In genomic region chr2:163756588-163756987, GRCh38 we compare ENCODE assay signal across 35 cellular contexts. TPM values are rescaled to one million over a fixed set of nuclear protein-coding genes. Genes with fewer than 3 reads are reported as not detected.
"Had no signal": no experiment of that assay in that cellular context is flagged by ENCODE, and none has a peak within 500 bp of the region (broad histone marks: within the 10 kb centered on the region; RNA-seq: fewer than 3 reads in every experiment).

No MANE protein-coding gene starts in this region.

- H3K27me3 ChIP-seq: adrenal gland, breast epithelium, cardiac muscle cell, dorsolateral prefrontal cortex, foreskin keratinocyte, gastrocnemius medialis, heart left ventricle had no signal

- H3K9me3 ChIP-seq: adrenal gland, breast epithelium, gastrocnemius medialis, heart left ventricle had no signal

- ATAC-seq: activated CD4-positive, alpha-beta T cell treated with anti-CD3 and anti-CD28 coated beads for 36 hours; activated CD8-positive, alpha-beta memory T cell treated with anti-CD3 and anti-CD28 coated beads, Interleukin-2, amount 10 ng/mL, durations not matched to agents 7 days and 5 days; activated CD8-positive, alpha-beta T cell treated with anti-CD3 and anti-CD28 coated beads, Interleukin-2, amount 10 ng/mL, durations not matched to agents 7 days and 5 days; activated naive CD8-positive, alpha-beta T cell treated with anti-CD3 and anti-CD28 coated beads, Interleukin-2, amount 50 U/mL, for 24 hours; esophagus mucosa; foreskin keratinocyte; gastrocnemius medialis; heart left ventricle had no signal

- H3K27ac ChIP-seq: adrenal gland, breast epithelium, cardiac muscle cell, coronary artery, dorsolateral prefrontal cortex, foreskin keratinocyte, gastrocnemius medialis, heart left ventricle had no signal

- H3K4me3 ChIP-seq: adrenal gland, breast epithelium, cardiac muscle cell, coronary artery, dorsolateral prefrontal cortex, gastrocnemius medialis, heart left ventricle had no signal

- DNase-seq: activated CD4-positive, alpha-beta memory T cell treated with anti-CD3 and anti-CD28 coated beads for 36 hours; activated CD4-positive, alpha-beta T cell treated with anti-CD3 and anti-CD28 coated beads for 36 hours; activated CD4-positive, alpha-beta T cell treated with anti-CD3 and anti-CD28 coated beads, Interleukin-2, amount 10 ng/mL, durations not matched to agents 24 days and 14 days; activated CD4-positive, CD25-positive, alpha-beta regulatory T cell; activated CD4-positive, CD25-positive, alpha-beta regulatory T cell treated with anti-CD3 and anti-CD28 coated beads, Interleukin-2, amount 50 U/mL, for 72 hours; activated CD8-positive, alpha-beta memory T cell treated with anti-CD3 and anti-CD28 coated beads, Interleukin-2, amount 10 ng/mL, durations not matched to agents 7 days and 5 days; activated CD8-positive, alpha-beta memory T cell treated with anti-CD3 and anti-CD28 coated beads, Interleukin-2, amount 50 U/mL, for 4 hours; activated CD8-positive, alpha-beta T cell treated with anti-CD3 and anti-CD28 coated beads, Interleukin-2, amount 10 ng/mL, durations not matched to agents 7 days and 5 days; activated effector memory CD4-positive, alpha-beta T cell treated with anti-CD3 and anti-CD28 coated beads, Interleukin-2, amount 50 U/mL, for 16 hours; activated naive CD4-positive, alpha-beta T cell treated with anti-CD3 and anti-CD28 coated beads for 36 hours; activated naive CD8-positive, alpha-beta T cell treated with anti-CD3 and anti-CD28 coated beads for 36 hours; activated naive CD8-positive, alpha-beta T cell treated with anti-CD3 and anti-CD28 coated beads, Interleukin-2, amount 50 U/mL, for 24 hours; activated T-cell treated with anti-CD3 and anti-CD28 coated beads, Interleukin-2, amount 50 U/mL, for 1 hour; activated T-cell treated with anti-CD3 and anti-CD28 coated beads, Interleukin-2, amount 50 U/mL, for 48 hours; adrenal gland; amygdala; aorta; central memory CD4-positive, alpha-beta T cell; cerebellar nuclear complex; dorsolateral prefrontal cortex; effector memory CD4-positive, alpha-beta T cell; endodermal cell; foreskin keratinocyte; gastrocnemius medialis; glutamatergic neuron; heart left ventricle; T-helper 2 cell had no signal

- H3K4me1 ChIP-seq: adrenal gland, breast epithelium, gastrocnemius medialis, heart left ventricle had no signal

- H3K36me3 ChIP-seq: adrenal gland, breast epithelium, cardiac muscle cell, gastrocnemius medialis, heart left ventricle had no signal

RNA-seq across cellular contexts. Expression of gene FIGN, which starts 20.8 kb away (rescaled TPM):
- total RNA-seq: activated CD4-positive, alpha-beta memory T cell treated with anti-CD3 and anti-CD28 coated beads for 36 hours; activated CD4-positive, alpha-beta T cell treated with anti-CD3 and anti-CD28 coated beads for 36 hours; activated CD4-positive, alpha-beta T cell treated with anti-CD3 and anti-CD28 coated beads, Interleukin-2, amount 10 ng/mL, durations not matched to agents 24 days and 14 days; activated CD8-positive, alpha-beta memory T cell treated with anti-CD3 and anti-CD28 coated beads for 36 hours; activated CD8-positive, alpha-beta memory T cell treated with anti-CD3 and anti-CD28 coated beads, Interleukin-2, amount 10 ng/mL, durations not matched to agents 7 days and 5 days; activated CD8-positive, alpha-beta T cell treated with anti-CD3 and anti-CD28 coated beads, Interleukin-2, amount 10 ng/mL, durations not matched to agents 7 days and 5 days; activated naive CD4-positive, alpha-beta T cell treated with anti-CD3 and anti-CD28 coated beads for 36 hours; activated naive CD8-positive, alpha-beta T cell treated with anti-CD3 and anti-CD28 coated beads for 36 hours; activated T-helper 1 cell treated with anti-CD3 and anti-CD28 coated beads, Interleukin-12 subunit alpha, Interleukin-12 subunit beta, Interleukin-2, Interleukin-4 antibody, amounts not matched to agents 30 ng/mL and 10 ng/mL and 1 ng/mL, durations not matched to agents 14 hours and 24 hours and 36 hours; activated T-helper 2 cell treated with anti-CD3 and anti-CD28 coated beads, Interferon-gamma antibody, Interleukin-2, Interleukin-4, amounts not matched to agents 10 μg/mL and 5 μg/mL and 100 μg/mL, durations not matched to agents 14 hours and 24 hours and 36 hours; T-helper 1 cell treated with Interleukin-12 subunit alpha and Interleukin-12 subunit beta and Interleukin-4 antibody, amounts not matched to agents 30 ng/mL and 1 ng/mL, for 36 hours had no signal
